9 cellular contexts compared by ENCODE assay signal in genomic region chr4:154073107-154073817, GRCh38.
DNase-seq lines count a peak whose midpoint lies in the region; ATAC-seq and TF ChIP-seq lines count a peak whose summit lies in the region.
"Had no signal": no experiment of that assay in that cellular context is flagged by ENCODE, and none has a peak within 500 bp of the region (broad histone marks: within the 10 kb centered on the region; RNA-seq: fewer than 3 reads in every experiment).

No MANE protein-coding gene starts in this region.

- TF ChIP-seq CTCF in retinal pigment epithelial cell (conservative IDR thresholded peaks at IDR 0.05; ENCODE audit: low read depth, low read length), result no peak

- ATAC-seq in GM18868 (IDR thresholded peaks at IDR 0.05; ENCODE audit: unreplicated experiment) (peak; percentile 96), HG02938 (IDR thresholded peaks at IDR 0.05; ENCODE audit: unreplicated experiment) (peak; percentile 73), GM19324 (IDR thresholded peaks at IDR 0.05; ENCODE audit: low FRiP score, unreplicated experiment) (no peak)

- no peak overlapping the region for H3K4me3 ChIP-seq in retinal pigment epithelial cell (ENCODE audit: low read length)
- H3K4me3 ChIP-seq: SJSA1 had no signal

- DNase-seq in amniotic stem cell (lab: John Stamatoyannopoulos, UW), result peak; percentile 57
- DNase-seq in retinal pigment epithelial cell (ENCODE audit: low read depth), result peak; percentile 47
- DNase-seq in occipital lobe (lab: John Stamatoyannopoulos, UW), result no peak
- DNase-seq in SIG-M5 (lab: John Stamatoyannopoulos, UW), result no peak
- DNase-seq: NCI-H1092 had no signal

Comparison
In these comparisons a context has a peak if more than half of its experiments do, and no peak if none do; other contexts are left out.
1. DNase-seq: peak in amniotic stem cell (single experiment) and retinal pigment epithelial cell (single experiment); none in occipital lobe (single experiment) and SIG-M5 (single experiment).